In the genomic region with DNA sequence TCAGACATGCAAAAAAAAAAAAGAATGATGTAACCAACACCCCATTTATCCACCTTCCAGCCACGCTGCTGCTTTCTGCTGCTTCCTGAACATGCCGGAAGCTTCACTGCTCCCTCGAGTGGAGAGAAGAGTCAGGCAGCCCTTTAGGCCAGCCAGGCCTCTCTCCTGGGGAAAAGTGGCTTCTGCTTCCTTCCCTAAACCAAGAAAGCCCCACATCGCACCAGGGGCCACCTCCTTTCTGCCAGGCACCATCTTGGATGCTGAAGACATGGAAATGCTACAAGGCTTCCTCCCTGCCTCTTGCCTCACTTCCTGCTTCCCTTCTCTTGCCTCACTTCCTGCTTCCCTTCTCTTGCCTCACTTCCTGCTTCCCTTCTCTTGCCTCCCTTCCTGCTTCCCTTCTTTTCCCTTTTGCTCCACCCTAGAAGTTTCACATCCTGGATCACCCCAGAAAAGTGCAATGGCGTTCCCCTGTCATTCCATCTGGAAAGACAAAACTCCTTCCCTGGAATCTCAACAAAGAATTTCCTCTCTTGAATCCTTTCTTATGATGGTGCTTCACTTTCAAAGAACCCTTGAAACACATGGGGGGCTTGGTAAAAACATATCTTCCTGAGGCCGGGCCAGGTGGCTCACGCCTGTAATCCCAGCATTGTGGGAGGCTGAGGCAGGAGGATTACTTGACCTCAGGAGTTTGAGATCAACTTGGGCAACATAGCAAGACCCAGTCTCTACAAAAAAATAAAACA, we compare ENCODE assay signal across 3 cellular contexts.
TF ChIP-seq lines count a peak whose summit lies in the region.

No MANE protein-coding gene starts in this region.

TF ChIP-seq in SK-N-SH, 30 proteins besides CTCF, POLR2A, EP300 and RAD21:
- TF ChIP-seq GABPA (IDR thresholded peaks at IDR 0.05; ENCODE audit: low read depth) = peak; percentile 62
- TF ChIP-seq MXI1 (IDR thresholded peaks at IDR 0.05; ENCODE audit: low read depth, low read length) = no peak
- TF ChIP-seq RCOR1 (IDR thresholded peaks at IDR 0.05; ENCODE audit: low read length) = no peak
- TF ChIP-seq, protein P1, sequence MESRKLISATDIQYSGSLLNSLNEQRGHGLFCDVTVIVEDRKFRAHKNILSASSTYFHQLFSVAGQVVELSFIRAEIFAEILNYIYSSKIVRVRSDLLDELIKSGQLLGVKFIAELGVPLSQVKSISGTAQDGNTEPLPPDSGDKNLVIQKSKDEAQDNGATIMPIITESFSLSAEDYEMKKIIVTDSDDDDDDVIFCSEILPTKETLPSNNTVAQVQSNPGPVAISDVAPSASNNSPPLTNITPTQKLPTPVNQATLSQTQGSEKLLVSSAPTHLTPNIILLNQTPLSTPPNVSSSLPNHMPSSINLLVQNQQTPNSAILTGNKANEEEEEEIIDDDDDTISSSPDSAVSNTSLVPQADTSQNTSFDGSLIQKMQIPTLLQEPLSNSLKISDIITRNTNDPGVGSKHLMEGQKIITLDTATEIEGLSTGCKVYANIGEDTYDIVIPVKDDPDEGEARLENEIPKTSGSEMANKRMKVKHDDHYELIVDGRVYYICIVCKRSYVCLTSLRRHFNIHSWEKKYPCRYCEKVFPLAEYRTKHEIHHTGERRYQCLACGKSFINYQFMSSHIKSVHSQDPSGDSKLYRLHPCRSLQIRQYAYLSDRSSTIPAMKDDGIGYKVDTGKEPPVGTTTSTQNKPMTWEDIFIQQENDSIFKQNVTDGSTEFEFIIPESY (IDR thresholded peaks at IDR 0.05; ENCODE audit: borderline replicate concordance, low read depth) = no peak
- TF ChIP-seq, protein P2, sequence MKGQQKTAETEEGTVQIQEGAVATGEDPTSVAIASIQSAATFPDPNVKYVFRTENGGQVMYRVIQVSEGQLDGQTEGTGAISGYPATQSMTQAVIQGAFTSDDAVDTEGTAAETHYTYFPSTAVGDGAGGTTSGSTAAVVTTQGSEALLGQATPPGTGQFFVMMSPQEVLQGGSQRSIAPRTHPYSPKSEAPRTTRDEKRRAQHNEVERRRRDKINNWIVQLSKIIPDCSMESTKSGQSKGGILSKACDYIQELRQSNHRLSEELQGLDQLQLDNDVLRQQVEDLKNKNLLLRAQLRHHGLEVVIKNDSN (IDR thresholded peaks at IDR 0.05; ENCODE audit: borderline replicate concordance, low read depth) = no peak
- no peak for TF ChIP-seq RFX5 (IDR thresholded peaks at IDR 0.05; ENCODE audit: low read length)
TF ChIP-seq in SK-N-SH: peak in this region for 1.

TF ChIP-seq in SK-N-SH treated with all-trans-retinoic acid at 6 μM for 48 hours, 23 proteins besides CTCF, POLR2A, EP300 and RAD21 (continues in another document):
- TF ChIP-seq ARNTL (CRISPR knock-in tag; IDR thresholded peaks at IDR 0.05; ENCODE audit: borderline replicate concordance, low read depth) = no peak
- TF ChIP-seq OSR1 (CRISPR knock-in tag; IDR thresholded peaks at IDR 0.05) = no peak
- TF ChIP-seq, protein P3, sequence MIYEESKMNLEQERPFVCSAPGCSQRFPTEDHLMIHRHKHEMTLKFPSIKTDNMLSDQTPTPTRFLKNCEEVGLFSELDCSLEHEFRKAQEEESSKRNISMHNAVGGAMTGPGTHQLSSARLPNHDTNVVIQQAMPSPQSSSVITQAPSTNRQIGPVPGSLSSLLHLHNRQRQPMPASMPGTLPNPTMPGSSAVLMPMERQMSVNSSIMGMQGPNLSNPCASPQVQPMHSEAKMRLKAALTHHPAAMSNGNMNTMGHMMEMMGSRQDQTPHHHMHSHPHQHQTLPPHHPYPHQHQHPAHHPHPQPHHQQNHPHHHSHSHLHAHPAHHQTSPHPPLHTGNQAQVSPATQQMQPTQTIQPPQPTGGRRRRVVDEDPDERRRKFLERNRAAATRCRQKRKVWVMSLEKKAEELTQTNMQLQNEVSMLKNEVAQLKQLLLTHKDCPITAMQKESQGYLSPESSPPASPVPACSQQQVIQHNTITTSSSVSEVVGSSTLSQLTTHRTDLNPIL (CRISPR knock-in tag; IDR thresholded peaks at IDR 0.05; ENCODE audit: low read depth) = no peak
- TF ChIP-seq ZNF565 (CRISPR knock-in tag; conservative IDR thresholded peaks at IDR 0.05; ENCODE audit: low read depth) = no peak
- TF ChIP-seq TCF4 (CRISPR knock-in tag; IDR thresholded peaks at IDR 0.05; ENCODE audit: borderline replicate concordance) = no peak
- no peak for TF ChIP-seq GLIS3 (CRISPR knock-in tag; IDR thresholded peaks at IDR 0.05)
- TF ChIP-seq ZC3H10 (CRISPR knock-in tag; IDR thresholded peaks at IDR 0.05) = no peak
- TF ChIP-seq, protein P4, sequence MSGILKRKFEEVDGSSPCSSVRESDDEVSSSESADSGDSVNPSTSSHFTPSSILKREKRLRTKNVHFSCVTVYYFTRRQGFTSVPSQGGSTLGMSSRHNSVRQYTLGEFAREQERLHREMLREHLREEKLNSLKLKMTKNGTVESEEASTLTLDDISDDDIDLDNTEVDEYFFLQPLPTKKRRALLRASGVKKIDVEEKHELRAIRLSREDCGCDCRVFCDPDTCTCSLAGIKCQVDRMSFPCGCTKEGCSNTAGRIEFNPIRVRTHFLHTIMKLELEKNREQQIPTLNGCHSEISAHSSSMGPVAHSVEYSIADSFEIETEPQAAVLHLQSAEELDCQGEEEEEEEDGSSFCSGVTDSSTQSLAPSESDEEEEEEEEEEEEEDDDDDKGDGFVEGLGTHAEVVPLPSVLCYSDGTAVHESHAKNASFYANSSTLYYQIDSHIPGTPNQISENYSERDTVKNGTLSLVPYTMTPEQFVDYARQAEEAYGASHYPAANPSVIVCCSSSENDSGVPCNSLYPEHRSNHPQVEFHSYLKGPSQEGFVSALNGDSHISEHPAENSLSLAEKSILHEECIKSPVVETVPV (CRISPR knock-in tag; IDR thresholded peaks at IDR 0.05) = no peak
- no peak for TF ChIP-seq ESRRG (CRISPR knock-in tag; IDR thresholded peaks at IDR 0.05)
- TF ChIP-seq, protein P5, sequence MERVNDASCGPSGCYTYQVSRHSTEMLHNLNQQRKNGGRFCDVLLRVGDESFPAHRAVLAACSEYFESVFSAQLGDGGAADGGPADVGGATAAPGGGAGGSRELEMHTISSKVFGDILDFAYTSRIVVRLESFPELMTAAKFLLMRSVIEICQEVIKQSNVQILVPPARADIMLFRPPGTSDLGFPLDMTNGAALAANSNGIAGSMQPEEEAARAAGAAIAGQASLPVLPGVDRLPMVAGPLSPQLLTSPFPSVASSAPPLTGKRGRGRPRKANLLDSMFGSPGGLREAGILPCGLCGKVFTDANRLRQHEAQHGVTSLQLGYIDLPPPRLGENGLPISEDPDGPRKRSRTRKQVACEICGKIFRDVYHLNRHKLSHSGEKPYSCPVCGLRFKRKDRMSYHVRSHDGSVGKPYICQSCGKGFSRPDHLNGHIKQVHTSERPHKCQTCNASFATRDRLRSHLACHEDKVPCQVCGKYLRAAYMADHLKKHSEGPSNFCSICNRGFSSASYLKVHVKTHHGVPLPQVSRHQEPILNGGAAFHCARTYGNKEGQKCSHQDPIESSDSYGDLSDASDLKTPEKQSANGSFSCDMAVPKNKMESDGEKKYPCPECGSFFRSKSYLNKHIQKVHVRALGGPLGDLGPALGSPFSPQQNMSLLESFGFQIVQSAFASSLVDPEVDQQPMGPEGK (CRISPR knock-in tag; IDR thresholded peaks at IDR 0.05; ENCODE audit: borderline replicate concordance) = no peak
- TF ChIP-seq, protein P6, sequence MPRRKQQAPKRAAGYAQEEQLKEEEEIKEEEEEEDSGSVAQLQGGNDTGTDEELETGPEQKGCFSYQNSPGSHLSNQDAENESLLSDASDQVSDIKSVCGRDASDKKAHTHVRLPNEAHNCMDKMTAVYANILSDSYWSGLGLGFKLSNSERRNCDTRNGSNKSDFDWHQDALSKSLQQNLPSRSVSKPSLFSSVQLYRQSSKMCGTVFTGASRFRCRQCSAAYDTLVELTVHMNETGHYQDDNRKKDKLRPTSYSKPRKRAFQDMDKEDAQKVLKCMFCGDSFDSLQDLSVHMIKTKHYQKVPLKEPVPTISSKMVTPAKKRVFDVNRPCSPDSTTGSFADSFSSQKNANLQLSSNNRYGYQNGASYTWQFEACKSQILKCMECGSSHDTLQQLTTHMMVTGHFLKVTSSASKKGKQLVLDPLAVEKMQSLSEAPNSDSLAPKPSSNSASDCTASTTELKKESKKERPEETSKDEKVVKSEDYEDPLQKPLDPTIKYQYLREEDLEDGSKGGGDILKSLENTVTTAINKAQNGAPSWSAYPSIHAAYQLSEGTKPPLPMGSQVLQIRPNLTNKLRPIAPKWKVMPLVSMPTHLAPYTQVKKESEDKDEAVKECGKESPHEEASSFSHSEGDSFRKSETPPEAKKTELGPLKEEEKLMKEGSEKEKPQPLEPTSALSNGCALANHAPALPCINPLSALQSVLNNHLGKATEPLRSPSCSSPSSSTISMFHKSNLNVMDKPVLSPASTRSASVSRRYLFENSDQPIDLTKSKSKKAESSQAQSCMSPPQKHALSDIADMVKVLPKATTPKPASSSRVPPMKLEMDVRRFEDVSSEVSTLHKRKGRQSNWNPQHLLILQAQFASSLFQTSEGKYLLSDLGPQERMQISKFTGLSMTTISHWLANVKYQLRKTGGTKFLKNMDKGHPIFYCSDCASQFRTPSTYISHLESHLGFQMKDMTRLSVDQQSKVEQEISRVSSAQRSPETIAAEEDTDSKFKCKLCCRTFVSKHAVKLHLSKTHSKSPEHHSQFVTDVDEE (CRISPR knock-in tag; IDR thresholded peaks at IDR 0.05) = no peak
- TF ChIP-seq RARB (CRISPR knock-in tag; IDR thresholded peaks at IDR 0.05) = no peak
- no peak for TF ChIP-seq ISL1 (CRISPR knock-in tag; IDR thresholded peaks at IDR 0.05)
- TF ChIP-seq ZFP30 (CRISPR knock-in tag; IDR thresholded peaks at IDR 0.05) = no peak
- TF ChIP-seq TOX (CRISPR knock-in tag; IDR thresholded peaks at IDR 0.05; ENCODE audit: borderline replicate concordance) = no peak

TF ChIP-seq in HCT116, 20 proteins besides CTCF, POLR2A, EP300 and RAD21 (continued from another document):
- TF ChIP-seq, protein P7, sequence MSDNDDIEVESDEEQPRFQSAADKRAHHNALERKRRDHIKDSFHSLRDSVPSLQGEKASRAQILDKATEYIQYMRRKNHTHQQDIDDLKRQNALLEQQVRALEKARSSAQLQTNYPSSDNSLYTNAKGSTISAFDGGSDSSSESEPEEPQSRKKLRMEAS (IDR thresholded peaks at IDR 0.05) = peak; percentile 71
- TF ChIP-seq ZFX (IDR thresholded peaks at IDR 0.05) (no peak; the same call in 1 of the 2 replicates), POLR2AphosphoS5 (IDR thresholded peaks at IDR 0.05; ENCODE audit: low read depth, low read length) (peak; percentile 86), TCF7L2 (IDR thresholded peaks at IDR 0.05; ENCODE audit: borderline replicate concordance, extremely low read depth, insufficient read depth, insufficient read length) (no peak), EZH2 (IDR thresholded peaks at IDR 0.05) (no peak), CBX3 (IDR thresholded peaks at IDR 0.05; ENCODE audit: low read depth) (peak; percentile 45; the same call in 1 of the 2 replicates), JUND (IDR thresholded peaks at IDR 0.05) (no peak), ELF1 (IDR thresholded peaks at IDR 0.05; ENCODE audit: borderline replicate concordance, low read depth) (peak; percentile 95; the same call in 1 of the 2 replicates), EGR1 (IDR thresholded peaks at IDR 0.05; ENCODE audit: low read depth) (no peak), SP1 (IDR thresholded peaks at IDR 0.05; ENCODE audit: low read depth) (no peak; the same call in 1 of the 2 replicates), EZH2phosphoT487 (IDR thresholded peaks at IDR 0.05; ENCODE audit: borderline replicate concordance) (no peak), SIN3A (IDR thresholded peaks at IDR 0.05; ENCODE audit: low read depth) (peak; percentile 61; the same call in 1 of the 2 replicates), ZNF274 (IDR thresholded peaks at IDR 0.05; ENCODE audit: low read depth, low read length) (no peak), CEBPB (IDR thresholded peaks at IDR 0.05; ENCODE audit: low read depth) (peak; percentile 93), SRF (IDR thresholded peaks at IDR 0.05; ENCODE audit: low read depth) (no peak)
- TF ChIP-seq, protein P8, sequence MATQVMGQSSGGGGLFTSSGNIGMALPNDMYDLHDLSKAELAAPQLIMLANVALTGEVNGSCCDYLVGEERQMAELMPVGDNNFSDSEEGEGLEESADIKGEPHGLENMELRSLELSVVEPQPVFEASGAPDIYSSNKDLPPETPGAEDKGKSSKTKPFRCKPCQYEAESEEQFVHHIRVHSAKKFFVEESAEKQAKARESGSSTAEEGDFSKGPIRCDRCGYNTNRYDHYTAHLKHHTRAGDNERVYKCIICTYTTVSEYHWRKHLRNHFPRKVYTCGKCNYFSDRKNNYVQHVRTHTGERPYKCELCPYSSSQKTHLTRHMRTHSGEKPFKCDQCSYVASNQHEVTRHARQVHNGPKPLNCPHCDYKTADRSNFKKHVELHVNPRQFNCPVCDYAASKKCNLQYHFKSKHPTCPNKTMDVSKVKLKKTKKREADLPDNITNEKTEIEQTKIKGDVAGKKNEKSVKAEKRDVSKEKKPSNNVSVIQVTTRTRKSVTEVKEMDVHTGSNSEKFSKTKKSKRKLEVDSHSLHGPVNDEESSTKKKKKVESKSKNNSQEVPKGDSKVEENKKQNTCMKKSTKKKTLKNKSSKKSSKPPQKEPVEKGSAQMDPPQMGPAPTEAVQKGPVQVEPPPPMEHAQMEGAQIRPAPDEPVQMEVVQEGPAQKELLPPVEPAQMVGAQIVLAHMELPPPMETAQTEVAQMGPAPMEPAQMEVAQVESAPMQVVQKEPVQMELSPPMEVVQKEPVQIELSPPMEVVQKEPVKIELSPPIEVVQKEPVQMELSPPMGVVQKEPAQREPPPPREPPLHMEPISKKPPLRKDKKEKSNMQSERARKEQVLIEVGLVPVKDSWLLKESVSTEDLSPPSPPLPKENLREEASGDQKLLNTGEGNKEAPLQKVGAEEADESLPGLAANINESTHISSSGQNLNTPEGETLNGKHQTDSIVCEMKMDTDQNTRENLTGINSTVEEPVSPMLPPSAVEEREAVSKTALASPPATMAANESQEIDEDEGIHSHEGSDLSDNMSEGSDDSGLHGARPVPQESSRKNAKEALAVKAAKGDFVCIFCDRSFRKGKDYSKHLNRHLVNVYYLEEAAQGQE (IDR thresholded peaks at IDR 0.05; ENCODE audit: low read depth) = no peak
